Comparison of ENCODE assay signal across 8 cellular contexts in genomic region chr7:65750511-65751344, GRCh38.
DNase-seq lines count a peak whose midpoint lies in the region; ATAC-seq, FAIRE-seq and TF ChIP-seq lines count a peak whose summit lies in the region.

No MANE protein-coding gene starts in this region.

- WGBS in spleen, 5 donors: 0% methylated on average over 31 to 69 of the region's 69 CpGs

- H3K4me1 Mint-ChIP-seq in WTC11: peaks cover 3% of the 10 kb centered on the region; the same call in 1 of the 2 replicates

- peak in 2 of 3 donors; percentile 3 to 18 for TF ChIP-seq POLR2A in spleen (IDR thresholded peaks at IDR 0.05)

- CTCF ChIA-PET in WTC11 (lab: Charles Lee): interaction anchor here (0.8 to 1.5 kb wide), 2 partner anchors 19 to 29 kb away, joined by 3 to 4 read pairs; no protein-coding TSS in a partner anchor

- H3K9me3 ChIP-seq in spleen: no peaks in the 10 kb centered on the region

- peak overlapping the region; percentile 71 to 92 (median 89) for H3K27ac ChIP-seq in spleen

- no peak for TF ChIP-seq CTCF in AG09319 (IDR thresholded peaks at IDR 0.05; ENCODE audit: low read depth, low read length)
- no peak for TF ChIP-seq CTCF in WTC11 (IDR thresholded peaks at IDR 0.05)
- TF ChIP-seq CTCF in bronchial epithelial cell (IDR thresholded peaks at IDR 0.05; ENCODE audit: insufficient read depth, low read length, severe bottlenecking): no peak
- TF ChIP-seq CTCF in spleen (IDR thresholded peaks at IDR 0.05 in 8 of 11, conservative IDR thresholded peaks at IDR 0.05 in 3 of 11): peak in 10 of 11 experiments; percentile 32 to 78 (median 56)

- DNase-seq in AG09319 (ENCODE audit: extremely low read depth, low read depth): peak; percentile 56
- DNase-seq in NCI-H2227 treated with DMSO at 0.1 percent for 48 hours (lab: John Stamatoyannopoulos, UW): peak; percentile 91
- DNase-seq in WTC11 (ENCODE audit: low spot score): peak; percentile 93
- peak; percentile 78 for DNase-seq in bronchial epithelial cell (ENCODE audit: low read depth)
- DNase-seq in inferior parietal cortex (ENCODE audit: extremely low spot score): peak; percentile 91
- DNase-seq in spleen: peak; percentile 98

- no peak for FAIRE-seq in bronchial epithelial cell (lab: Jason Lieb, UNC)

- intact Hi-C loops in spleen (cut with DNase I; ENCODE audit: low total_unique reads): no loop called here

- H3K27ac Mint-ChIP-seq in WTC11: peak overlapping the region; percentile 96

- ATAC-seq in GM19025 (IDR thresholded peaks at IDR 0.05; ENCODE audit: low read depth, unreplicated experiment): peak; percentile 99
- peak; percentile 98 for ATAC-seq in HG03196 (IDR thresholded peaks at IDR 0.05; ENCODE audit: unreplicated experiment)
- ATAC-seq in WTC11: peak; percentile 99

- peaks cover 17% of the 10 kb centered on the region for H3K36me3 Mint-ChIP-seq in WTC11

- POLR2A ChIA-PET in WTC11 (lab: Charles Lee): interaction anchor here (0.7 to 2.0 kb wide), 2 partner anchors 13 to 19 kb away, joined by 5 to 9 read pairs; no protein-coding TSS in a partner anchor

- H3K4me3 ChIP-seq in bronchial epithelial cell (ENCODE audit: low read depth, low read length) (peak overlapping the region; percentile 92), spleen (peak overlapping the region; percentile 80 to 99 (median 98))

- no peaks in the 10 kb centered on the region for H3K27me3 Mint-ChIP-seq in WTC11 (ENCODE audit: low read depth)

- no peaks in the 10 kb centered on the region for H3K9me3 Mint-ChIP-seq in WTC11

- H3K36me3 ChIP-seq in bronchial epithelial cell (ENCODE audit: control insufficient read depth, insufficient read depth, low read length) (peaks cover 2% of the 10 kb centered on the region), spleen (peaks cover 0 to 28% (median 10%) of the 10 kb centered on the region in 6 donors)

- H3K4me3 Mint-ChIP-seq in WTC11: peak overlapping the region; percentile 97

- peaks cover 9 to 39% (median 20%) of the 10 kb centered on the region in 6 donors for H3K4me1 ChIP-seq in spleen

- H3K27me3 ChIP-seq in bronchial epithelial cell (ENCODE audit: control insufficient read depth, insufficient read depth, low read length) (no peaks in the 10 kb centered on the region), spleen (replicated peaks in 1 of 7) (no peaks in the 10 kb centered on the region)

TF ChIP-seq in WTC11, 78 proteins besides CTCF, POLR2A, EP300 and RAD21 (continues in another document):
- TF ChIP-seq USF1 (CRISPR knock-in tag; IDR thresholded peaks at IDR 0.05) (peak; percentile 70; the same call in 1 of the 2 replicates), FOXP4 (CRISPR knock-in tag; IDR thresholded peaks at IDR 0.05) (0 out of 2 replicates have a peak, but pooled peaks have one; percentile 36), ERG (CRISPR knock-in tag; IDR thresholded peaks at IDR 0.05) (no peak), ZSCAN18 (CRISPR knock-in tag; IDR thresholded peaks at IDR 0.05) (no peak), IRF1 (CRISPR knock-in tag; IDR thresholded peaks at IDR 0.05) (0 out of 2 replicates have a peak, but pooled peaks have one; percentile 27), CDX4 (CRISPR knock-in tag; IDR thresholded peaks at IDR 0.05; ENCODE audit: borderline replicate concordance) (no peak), NR3C1 (CRISPR knock-in tag; conservative IDR thresholded peaks at IDR 0.05; ENCODE audit: low read depth) (no peak), MAX (CRISPR knock-in tag; IDR thresholded peaks at IDR 0.05) (peak; percentile 80), PRDM15 (CRISPR knock-in tag; IDR thresholded peaks at IDR 0.05) (peak; percentile 94), JAZF1 (CRISPR knock-in tag; IDR thresholded peaks at IDR 0.05) (no peak)

Comparison
In these comparisons a context has a peak if more than half of its experiments do, and no peak if none do; other contexts are left out.
1. Peak in every context shown above with its lines: DNase-seq, ATAC-seq, H3K4me3 ChIP-seq and H3K27ac ChIP-seq.
2. CTCF ChIP-seq: peak in spleen (10 of 11); none in AG09319 (single experiment), WTC11 (single experiment) and bronchial epithelial cell (single experiment).